Comparison of ENCODE assay signal across 9 cellular contexts in genomic region chr2:63488118-63488713, GRCh38.
DNase-seq lines count a peak whose midpoint lies in the region; ATAC-seq and TF ChIP-seq lines count a peak whose summit lies in the region.
"Had no signal": no experiment of that assay in that cellular context is flagged by ENCODE, and none has a peak within 500 bp of the region (broad histone marks: within the 10 kb centered on the region; RNA-seq: fewer than 3 reads in every experiment).

No MANE protein-coding gene starts in this region.

- no peak for ATAC-seq in GM19395 (IDR thresholded peaks at IDR 0.05; ENCODE audit: unreplicated experiment)
- no peak for ATAC-seq in GM21528 (IDR thresholded peaks at IDR 0.05; ENCODE audit: low FRiP score, unreplicated experiment)
- no peak for ATAC-seq in GM21737 (IDR thresholded peaks at IDR 0.05; ENCODE audit: unreplicated experiment)

- no TSS peak for BruUV-seq in PC-9 (replicated peaks; lab: Mats Ljungman, UMichigan)

- no peaks in the 10 kb centered on the region for H3K27me3 ChIP-seq in PC-9 (ENCODE audit: insufficient read depth, low read depth)

- H3K9me3 ChIP-seq in PC-9 (ENCODE audit: insufficient read depth, low read depth): no peaks in the 10 kb centered on the region

- no peak overlapping the region for H3K4me2 ChIP-seq in PC-9

- no peaks in the 10 kb centered on the region for H3K9me2 ChIP-seq in PC-9 (ENCODE audit: insufficient read depth)

- CTCF ChIA-PET in PC-9 (lab: Charles Lee): no interaction called here

- no peak overlapping the region for H2AFZ ChIP-seq in PC-9

- POLR2A ChIA-PET in PC-9 (lab: Charles Lee; ENCODE audit: unreplicated experiment): no interaction called here

- DNase-seq in Ammon's horn (ENCODE audit: low spot score) (peak; percentile 45), GM12865 (ENCODE audit: low read depth) (peak; percentile 44), PC-9 (peak in 1 of 2 experiments; percentile 12), fibroblast of peridontal ligament (ENCODE audit: extremely low read depth) (peak; percentile 66), skeletal muscle cell (ENCODE audit: low read depth) (peak; percentile 1)

- H3K36me3 ChIP-seq in PC-9 (ENCODE audit: low read depth): no peaks in the 10 kb centered on the region

- no peak overlapping the region for H3K27ac ChIP-seq in PC-9

- intact Hi-C loops in PC-9 (cut with micrococcal nuclease; ENCODE audit: unreplicated experiment): loop anchor here (5.0 to 10.0 kb wide), 3 partner anchors 493 to 1033 kb away; no protein-coding TSS in a partner anchor

- TF ChIP-seq CTCF in GM12865 (IDR thresholded peaks at IDR 0.05; ENCODE audit: insufficient read depth, low read depth, low read length, missing control alignments): peak; percentile 55
- peak; percentile 84 for TF ChIP-seq CTCF in PC-9 (conservative IDR thresholded peaks at IDR 0.05)

- no peaks in the 10 kb centered on the region for H4K20me1 ChIP-seq in PC-9 (ENCODE audit: insufficient read depth)

- H3K79me2 ChIP-seq in PC-9 (ENCODE audit: low read depth): no peaks in the 10 kb centered on the region

- 0 out of 2 replicates have a peak, but pooled peaks cover 6% of the 10 kb centered on the region for H3F3A ChIP-seq in PC-9 (ENCODE audit: insufficient read depth, low read depth)

- H3K4me1 ChIP-seq in PC-9 (replicated peaks; ENCODE audit: insufficient read depth): no peaks in the 10 kb centered on the region

- H3K4me3 ChIP-seq in GM12865 (ENCODE audit: low read depth, low read length): no peak overlapping the region
- no peak overlapping the region for H3K4me3 ChIP-seq in PC-9
- no peak overlapping the region for H3K4me3 ChIP-seq in skeletal muscle cell (ENCODE audit: low read depth, low read length)
- H3K4me3 ChIP-seq: lung had no signal
